ENCODE assay signal across 8 cellular contexts in the genomic region with DNA sequence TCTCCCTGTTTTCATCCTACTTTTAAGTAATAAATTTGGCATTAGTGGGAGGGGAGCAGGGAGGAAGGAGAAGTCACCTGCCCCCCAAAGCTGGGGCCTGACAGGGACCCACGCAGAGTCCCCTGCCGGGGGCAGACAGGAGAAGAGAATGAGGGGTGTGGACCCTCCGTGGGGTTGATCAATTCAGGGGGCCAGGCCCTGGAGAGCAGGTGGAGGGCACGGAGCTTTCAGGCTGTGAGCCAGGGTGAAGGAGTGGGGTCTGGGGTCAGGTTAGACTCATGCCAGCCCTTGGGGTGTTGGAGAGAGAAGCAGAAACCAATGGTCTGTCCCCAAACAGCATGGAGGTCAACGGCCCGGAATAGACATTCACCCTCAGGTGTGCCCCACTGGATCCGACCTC. TPM values are rescaled to one million over a fixed set of nuclear protein-coding genes. Genes with fewer than 3 reads are reported as not detected.
DNase-seq lines count a peak whose midpoint lies in the region; ATAC-seq and TF ChIP-seq lines count a peak whose summit lies in the region.
"Not testable (repeated sequence)": the region's sequence is repeated elsewhere in the genome, so short reads cannot be mapped to it uniquely, and the experiment has no call there.

No MANE protein-coding gene starts in this region.

- DNase-seq in CD4-positive, alpha-beta T cell; WTC11 (ENCODE audit: low spot score); activated T-helper 2 cell treated with anti-CD3 and anti-CD28 coated beads, Interferon-gamma antibody, Interleukin-2, Interleukin-4, amounts not matched to agents 10 μg/mL and 5 μg/mL and 100 μg/mL, durations not matched to agents 14 hours and 24 hours and 36 hours (ENCODE audit: low spot score); coronary artery (ENCODE audit: low spot score); natural killer cell treated with Interleukin-12 subunit alpha and Interleukin-12 subunit beta and Interleukin-15 and Interleukin-18, amount 100 ng/mL, for 72 hours (ENCODE audit: low spot score); stimulated activated effector memory CD8-positive, alpha-beta T cell treated with anti-CD3 and anti-CD28 coated beads, Interleukin-12 subunit alpha, Interleukin-12 subunit beta, amount 100 ng/mL, for 72 hours (ENCODE audit: low spot score in 2 of 2): not testable (repeated sequence)

- H3K4me1 ChIP-seq in HUES48 (ENCODE audit: control insufficient read depth, insufficient read depth, low read length) = not testable (repeated sequence)

- not testable (repeated sequence) for TF ChIP-seq CTCF in CD4-positive, alpha-beta T cell (IDR thresholded peaks at IDR 0.05); WTC11 (IDR thresholded peaks at IDR 0.05); coronary artery (IDR thresholded peaks at IDR 0.05)

- H3K27ac ChIP-seq in CD4-positive, alpha-beta T cell (ENCODE audit: low read depth, low read length); HUES48 (ENCODE audit: low read depth, low read length); coronary artery: not testable (repeated sequence)

- peak overlapping the region; percentile 92 for H3K4me3 Mint-ChIP-seq in CD4-positive, alpha-beta T cell
- H3K4me3 Mint-ChIP-seq in WTC11 = peak overlapping the region; percentile 91
- peak overlapping the region; percentile 81 for H3K4me3 Mint-ChIP-seq in activated T-helper 2 cell treated with anti-CD3 and anti-CD28 coated beads, Interferon-gamma antibody, Interleukin-2, Interleukin-4, amounts not matched to agents 10 μg/mL and 5 μg/mL and 100 μg/mL, durations not matched to agents 14 hours and 24 hours and 36 hours (ENCODE audit: low read depth)
- H3K4me3 Mint-ChIP-seq in natural killer cell treated with Interleukin-12 subunit alpha and Interleukin-12 subunit beta and Interleukin-15 and Interleukin-18, amount 100 ng/mL, for 72 hours = peak overlapping the region; percentile 71
- peak overlapping the region; percentile 75 for H3K4me3 Mint-ChIP-seq in stimulated activated effector memory CD8-positive, alpha-beta T cell treated with anti-CD3 and anti-CD28 coated beads, Interleukin-12 subunit alpha, Interleukin-12 subunit beta, amount 100 ng/mL, for 72 hours

- not testable (repeated sequence) for H3K9me3 ChIP-seq in CD4-positive, alpha-beta T cell (ENCODE audit: control insufficient read depth, low read length); HUES48 (ENCODE audit: control insufficient read depth, insufficient read depth, low read length)

- not testable (repeated sequence) for H3K27me3 Mint-ChIP-seq in CD4-positive, alpha-beta T cell; natural killer cell treated with Interleukin-12 subunit alpha and Interleukin-12 subunit beta and Interleukin-15 and Interleukin-18, amount 100 ng/mL, for 72 hours
- H3K27me3 Mint-ChIP-seq in WTC11 (ENCODE audit: low read depth) = peaks cover 14% of the 10 kb centered on the region
- H3K27me3 Mint-ChIP-seq in activated T-helper 2 cell treated with anti-CD3 and anti-CD28 coated beads, Interferon-gamma antibody, Interleukin-2, Interleukin-4, amounts not matched to agents 10 μg/mL and 5 μg/mL and 100 μg/mL, durations not matched to agents 14 hours and 24 hours and 36 hours (ENCODE audit: low read depth) = peaks cover 40% of the 10 kb centered on the region

- H3K27ac Mint-ChIP-seq in CD4-positive, alpha-beta T cell = peak overlapping the region; percentile 85
- peak overlapping the region; percentile 94; the same call in 1 of the 2 replicates for H3K27ac Mint-ChIP-seq in WTC11
- peak overlapping the region; percentile 66 for H3K27ac Mint-ChIP-seq in activated T-helper 2 cell treated with anti-CD3 and anti-CD28 coated beads, Interferon-gamma antibody, Interleukin-2, Interleukin-4, amounts not matched to agents 10 μg/mL and 5 μg/mL and 100 μg/mL, durations not matched to agents 14 hours and 24 hours and 36 hours
- peak overlapping the region; percentile 1 to 47 for H3K27ac Mint-ChIP-seq in natural killer cell treated with Interleukin-12 subunit alpha and Interleukin-12 subunit beta and Interleukin-15 and Interleukin-18, amount 100 ng/mL, for 72 hours
- H3K27ac Mint-ChIP-seq in stimulated activated effector memory CD8-positive, alpha-beta T cell treated with anti-CD3 and anti-CD28 coated beads, Interleukin-12 subunit alpha, Interleukin-12 subunit beta, amount 100 ng/mL, for 72 hours = peak overlapping the region; percentile 88

- not testable (repeated sequence) for H3K9ac ChIP-seq in HUES48 (ENCODE audit: low read depth, low read length)

- peaks cover 13% of the 10 kb centered on the region for H3K36me3 Mint-ChIP-seq in CD4-positive, alpha-beta T cell (ENCODE audit: low read depth)
- not testable (repeated sequence) for H3K36me3 Mint-ChIP-seq in WTC11; activated T-helper 2 cell treated with anti-CD3 and anti-CD28 coated beads, Interferon-gamma antibody, Interleukin-2, Interleukin-4, amounts not matched to agents 10 μg/mL and 5 μg/mL and 100 μg/mL, durations not matched to agents 14 hours and 24 hours and 36 hours (ENCODE audit: low read depth); natural killer cell treated with Interleukin-12 subunit alpha and Interleukin-12 subunit beta and Interleukin-15 and Interleukin-18, amount 100 ng/mL, for 72 hours
- H3K36me3 Mint-ChIP-seq in stimulated activated effector memory CD8-positive, alpha-beta T cell treated with anti-CD3 and anti-CD28 coated beads, Interleukin-12 subunit alpha, Interleukin-12 subunit beta, amount 100 ng/mL, for 72 hours = peaks cover 12% of the 10 kb centered on the region

- not testable (repeated sequence) for ATAC-seq in CD4-positive, alpha-beta T cell (ENCODE audit: poor library complexity); WTC11; natural killer cell treated with Interleukin-12 subunit alpha and Interleukin-12 subunit beta and Interleukin-15 and Interleukin-18, amount 100 ng/mL, for 72 hours; stimulated activated effector memory CD8-positive, alpha-beta T cell treated with anti-CD3 and anti-CD28 coated beads, Interleukin-12 subunit alpha, Interleukin-12 subunit beta, amount 100 ng/mL, for 72 hours

- not testable (repeated sequence) for H3K36me3 ChIP-seq in HUES48 (ENCODE audit: control insufficient read depth, insufficient read depth, low read length)

- POLR2A ChIA-PET in CD4-positive, alpha-beta T cell (lab: Charles Lee); WTC11 (lab: Charles Lee): not testable (repeated sequence)

- H3K4me1 Mint-ChIP-seq in CD4-positive, alpha-beta T cell (ENCODE audit: low read depth) = peaks cover 56% of the 10 kb centered on the region
- peaks cover 51% of the 10 kb centered on the region for H3K4me1 Mint-ChIP-seq in WTC11
- H3K4me1 Mint-ChIP-seq in activated T-helper 2 cell treated with anti-CD3 and anti-CD28 coated beads, Interferon-gamma antibody, Interleukin-2, Interleukin-4, amounts not matched to agents 10 μg/mL and 5 μg/mL and 100 μg/mL, durations not matched to agents 14 hours and 24 hours and 36 hours (ENCODE audit: low read depth) = peaks cover 17% of the 10 kb centered on the region
- H3K4me1 Mint-ChIP-seq in natural killer cell treated with Interleukin-12 subunit alpha and Interleukin-12 subunit beta and Interleukin-15 and Interleukin-18, amount 100 ng/mL, for 72 hours (ENCODE audit: low read depth in 2 of 2) = peaks cover 24 to 28% of the 10 kb centered on the region in 2 donors
- peaks cover 51% of the 10 kb centered on the region for H3K4me1 Mint-ChIP-seq in stimulated activated effector memory CD8-positive, alpha-beta T cell treated with anti-CD3 and anti-CD28 coated beads, Interleukin-12 subunit alpha, Interleukin-12 subunit beta, amount 100 ng/mL, for 72 hours

- H3K27me3 ChIP-seq in CD4-positive, alpha-beta T cell (ENCODE audit: control insufficient read depth, insufficient read depth, low read length); HUES48 (ENCODE audit: control insufficient read depth, insufficient read depth, low read length): not testable (repeated sequence)

- intact Hi-C loops in CD4-positive, alpha-beta T cell (cut with DNase I, micrococcal nuclease) = not testable (repeated sequence)
- intact Hi-C loops in activated T-helper 2 cell treated with anti-CD3 and anti-CD28 coated beads, Interferon-gamma antibody, Interleukin-2, Interleukin-4, amounts not matched to agents 10 μg/mL and 5 μg/mL and 100 μg/mL, durations not matched to agents 14 hours and 24 hours and 36 hours (cut with micrococcal nuclease) = loop anchor here (10.0 kb wide), 2 partner anchors 81 to 281 kb away; no protein-coding TSS in a partner anchor

- H3K4me3 ChIP-seq in HUES48 (ENCODE audit: low read depth, low read length) (peak overlapping the region; percentile 72), coronary artery (peak overlapping the region; percentile 79), iPS-11a (ENCODE audit: low read depth, low read length) (peak overlapping the region; percentile 62)

- CTCF ChIA-PET in CD4-positive, alpha-beta T cell (lab: Charles Lee) = interaction anchor here (0.9 kb wide), 1 partner anchor 68 kb away, joined by 3 read pairs; a partner anchor contains a TSS
- CTCF ChIA-PET in WTC11 (lab: Charles Lee) = interaction anchor here (3.3 kb wide), 1 partner anchor 144 kb away, joined by 9 read pairs; no protein-coding TSS in a partner anchor

- H3K9me3 Mint-ChIP-seq in CD4-positive, alpha-beta T cell; WTC11; activated T-helper 2 cell treated with anti-CD3 and anti-CD28 coated beads, Interferon-gamma antibody, Interleukin-2, Interleukin-4, amounts not matched to agents 10 μg/mL and 5 μg/mL and 100 μg/mL, durations not matched to agents 14 hours and 24 hours and 36 hours; natural killer cell treated with Interleukin-12 subunit alpha and Interleukin-12 subunit beta and Interleukin-15 and Interleukin-18, amount 100 ng/mL, for 72 hours; stimulated activated effector memory CD8-positive, alpha-beta T cell treated with anti-CD3 and anti-CD28 coated beads, Interleukin-12 subunit alpha, Interleukin-12 subunit beta, amount 100 ng/mL, for 72 hours: not testable (repeated sequence)

RNA-seq across cellular contexts. Expression of a gene that starts 1.8 kb away (rescaled TPM):
- 10 to 100 TPM; 22.2 to 23.9 TPM for total RNA-seq in CD4-positive, alpha-beta T cell
- total RNA-seq in WTC11 (2021) = 128 to 140 TPM (median 140 TPM) in 3 replicates
- 10.7 and 11.3 TPM in 2 replicates for total RNA-seq in activated T-helper 2 cell treated with anti-CD3 and anti-CD28 coated beads, Interferon-gamma antibody, Interleukin-2, Interleukin-4, amounts not matched to agents 10 μg/mL and 5 μg/mL and 100 μg/mL, durations not matched to agents 14 hours and 24 hours and 36 hours
- total RNA-seq in natural killer cell treated with Interleukin-12 subunit alpha and Interleukin-12 subunit beta and Interleukin-15 and Interleukin-18, amount 100 ng/mL, for 72 hours = 1 to 10 TPM; 6.5 to 8.2 TPM

Comparison
In these comparisons a context has a peak if more than half of its experiments do, and no peak if none do; other contexts are left out.
1. H3K27ac Mint-ChIP-seq: peak in every context shown above with its lines; median percentile 94 in WTC11; 88 in stimulated activated effector memory CD8-positive, alpha-beta T cell treated with anti-CD3 and anti-CD28 coated beads, Interleukin-12 subunit alpha, Interleukin-12 subunit beta, amount 100 ng/mL, for 72 hours; 85 in CD4-positive, alpha-beta T cell; 66 in activated T-helper 2 cell treated with anti-CD3 and anti-CD28 coated beads, Interferon-gamma antibody, Interleukin-2, Interleukin-4, amounts not matched to agents 10 μg/mL and 5 μg/mL and 100 μg/mL, durations not matched to agents 14 hours and 24 hours and 36 hours; 24 in natural killer cell treated with Interleukin-12 subunit alpha and Interleukin-12 subunit beta and Interleukin-15 and Interleukin-18, amount 100 ng/mL, for 72 hours.